Comparison of ENCODE assay signal across 2 cellular contexts in genomic region chr2:38466849-38467767, GRCh38.
TF ChIP-seq lines count a peak whose summit lies in the region.

No MANE protein-coding gene starts in this region.

TF ChIP-seq in SK-N-SH treated with all-trans-retinoic acid at 6 μM for 48 hours, 23 proteins besides CTCF, POLR2A, EP300 and RAD21 (continued from another document):
- TF ChIP-seq TSHZ2 (CRISPR knock-in tag; IDR thresholded peaks at IDR 0.05) = no peak
- TF ChIP-seq ESRRG (CRISPR knock-in tag; IDR thresholded peaks at IDR 0.05) = no peak
- no peak for TF ChIP-seq BACH2 (CRISPR knock-in tag; IDR thresholded peaks at IDR 0.05; ENCODE audit: borderline replicate concordance)
- TF ChIP-seq OSR1 (CRISPR knock-in tag; IDR thresholded peaks at IDR 0.05) = no peak
- TF ChIP-seq PATZ1 (CRISPR knock-in tag; IDR thresholded peaks at IDR 0.05; ENCODE audit: borderline replicate concordance) = no peak
- no peak for TF ChIP-seq CSRNP3 (CRISPR knock-in tag; IDR thresholded peaks at IDR 0.05)
- no peak for TF ChIP-seq TCF4 (CRISPR knock-in tag; IDR thresholded peaks at IDR 0.05; ENCODE audit: borderline replicate concordance)
- no peak for TF ChIP-seq RARB (CRISPR knock-in tag; IDR thresholded peaks at IDR 0.05)
- no peak for TF ChIP-seq CSDC2 (CRISPR knock-in tag; IDR thresholded peaks at IDR 0.05)
- no peak for TF ChIP-seq ZNF70 (CRISPR knock-in tag; IDR thresholded peaks at IDR 0.05)
- TF ChIP-seq ZNF8 (CRISPR knock-in tag; IDR thresholded peaks at IDR 0.05) = 0 out of 2 replicates have a peak, but pooled peaks have one; percentile 22
- no peak for TF ChIP-seq TOX (CRISPR knock-in tag; IDR thresholded peaks at IDR 0.05; ENCODE audit: borderline replicate concordance)
- TF ChIP-seq ISL1 (CRISPR knock-in tag; IDR thresholded peaks at IDR 0.05) = 0 out of 2 replicates have a peak, but pooled peaks have one; percentile 31
- no peak for TF ChIP-seq ZC3H10 (CRISPR knock-in tag; IDR thresholded peaks at IDR 0.05)
- TF ChIP-seq POU6F1 (CRISPR knock-in tag; IDR thresholded peaks at IDR 0.05; ENCODE audit: borderline replicate concordance, low read depth) = no peak
- TF ChIP-seq ZFP30 (CRISPR knock-in tag; IDR thresholded peaks at IDR 0.05) = no peak

TF ChIP-seq in SK-N-SH, 30 proteins besides CTCF, POLR2A, EP300 and RAD21 (continued from another document):
- TF ChIP-seq RXRA (IDR thresholded peaks at IDR 0.05; ENCODE audit: borderline replicate concordance, low read depth) (no peak), POLR2AphosphoS5 (IDR thresholded peaks at IDR 0.05; ENCODE audit: low read depth, low read length) (no peak), PBX3 (IDR thresholded peaks at IDR 0.05) (no peak), USF1 (IDR thresholded peaks at IDR 0.05; ENCODE audit: borderline replicate concordance, low read depth) (no peak)
